ENCODE assay signal across 26 cellular contexts in genomic region chr11:1498262-1498661, GRCh38. TPM values are rescaled to one million over a fixed set of nuclear protein-coding genes. Genes with fewer than 3 reads are reported as not detected.
DNase-seq lines count a peak whose midpoint lies in the region; ATAC-seq, FAIRE-seq and TF ChIP-seq lines count a peak whose summit lies in the region.
"Had no signal": no experiment of that assay in that cellular context is flagged by ENCODE, and none has a peak within 500 bp of the region (broad histone marks: within the 10 kb centered on the region; RNA-seq: fewer than 3 reads in every experiment).

No MANE protein-coding gene starts in this region.

- no peak overlapping the region for H3K4me3 Mint-ChIP-seq in stimulated activated effector memory CD8-positive, alpha-beta T cell treated with anti-CD3 and anti-CD28 coated beads, Interleukin-12 subunit alpha, Interleukin-12 subunit beta, amount 100 ng/mL, for 72 hours
- H3K4me3 Mint-ChIP-seq: CD14-positive monocyte, GM23338, H9 had no signal

- intact Hi-C loops in lower lobe of right lung (cut with DNase I) = no loop called here

- TF ChIP-seq CTCF in lower lobe of right lung (IDR thresholded peaks at IDR 0.05) = no peak

- peaks cover 41% of the 10 kb centered on the region for H3K4me1 ChIP-seq in lower lobe of right lung
- H3K4me1 ChIP-seq: BE2C, SJCRH30 had no signal

- H3K9me3 Mint-ChIP-seq in activated naive CD4-positive, alpha-beta T cell treated with anti-CD3 and anti-CD28 coated beads, Interleukin-2, amount 50 U/mL, for 72 hours = peaks cover 5 to 6% of the 10 kb centered on the region in 2 donors
- H3K9me3 Mint-ChIP-seq in stimulated activated effector memory CD8-positive, alpha-beta T cell treated with anti-CD3 and anti-CD28 coated beads, Interleukin-12 subunit alpha, Interleukin-12 subunit beta, amount 100 ng/mL, for 72 hours = no peaks in the 10 kb centered on the region

- H3K27ac Mint-ChIP-seq in activated naive CD4-positive, alpha-beta T cell treated with anti-CD3 and anti-CD28 coated beads, Interleukin-2, amount 50 U/mL, for 72 hours = peak overlapping the region in 1 of 2 donors; percentile 39
- H3K27ac Mint-ChIP-seq in stimulated activated effector memory CD8-positive, alpha-beta T cell treated with anti-CD3 and anti-CD28 coated beads, Interleukin-12 subunit alpha, Interleukin-12 subunit beta, amount 100 ng/mL, for 72 hours = peak overlapping the region; percentile 9
- H3K27ac Mint-ChIP-seq: GM23338, H9 had no signal

- peak; percentile 8 for DNase-seq in activated naive CD4-positive, alpha-beta T cell treated with anti-CD3 and anti-CD28 coated beads, Interleukin-2, amount 50 U/mL, for 16 hours
- no peak for DNase-seq in activated naive CD4-positive, alpha-beta T cell treated with anti-CD3 and anti-CD28 coated beads, Interleukin-2, amount 50 U/mL, for 72 hours (ENCODE audit: low spot score in 2 of 2)
- DNase-seq in HTR-8/SVneo (ENCODE audit: insufficient read length, low spot score) (no peak), lower lobe of right lung (peak; percentile 23), DMS53 treated with DMSO at 0.1 percent for 48 hours (lab: John Stamatoyannopoulos, UW; ENCODE audit: unreplicated experiment) (no peak), NCI-H524 treated with DMSO at 0.1 percent for 48 hours (lab: John Stamatoyannopoulos, UW) (no peak), T-helper 1 cell (no peak)
- DNase-seq in stimulated activated effector memory CD8-positive, alpha-beta T cell treated with anti-CD3 and anti-CD28 coated beads, Interleukin-12 subunit alpha, Interleukin-12 subunit beta, amount 100 ng/mL, for 72 hours (ENCODE audit: low spot score in 2 of 2) = no peak
- DNase-seq: 8988T; ACHN; BE2C; DMS153; H9; KBM-7; NCI-H1105 treated with DMSO at 0.1 percent for 48 hours; NCI-H146; NCI-H1930; NCI-H2107; NCI-H526; NCI-H82; NK-92 treated with Interleukin-12 subunit alpha and Interleukin-12 subunit beta, amount 100 ng/mL, for 24 hours; PC-9; SJCRH30 had no signal

- peaks cover 81% of the 10 kb centered on the region for H3K4me1 Mint-ChIP-seq in stimulated activated effector memory CD8-positive, alpha-beta T cell treated with anti-CD3 and anti-CD28 coated beads, Interleukin-12 subunit alpha, Interleukin-12 subunit beta, amount 100 ng/mL, for 72 hours

- H3K9me3 ChIP-seq in lower lobe of right lung = no peaks in the 10 kb centered on the region
- H3K9me3 ChIP-seq: BE2C had no signal

- peak; percentile 59 for FAIRE-seq in HTR-8/SVneo (lab: Jason Lieb, UNC)

- H3K4me3 ChIP-seq in lower lobe of right lung = no peak overlapping the region
- H3K4me3 ChIP-seq: GM23338, PC-9, SJCRH30 had no signal

- no peaks in the 10 kb centered on the region for H3K27me3 ChIP-seq in lower lobe of right lung (ENCODE audit: low read depth)
- H3K27me3 ChIP-seq: BE2C, SJCRH30 had no signal

- peaks cover 13% of the 10 kb centered on the region for H3K36me3 ChIP-seq in lower lobe of right lung
- H3K36me3 ChIP-seq: BE2C, SJCRH30 had no signal

- no peak for ATAC-seq in activated naive CD4-positive, alpha-beta T cell treated with anti-CD3 and anti-CD28 coated beads, Interleukin-2, amount 50 U/mL, for 72 hours
- no peak for ATAC-seq in lower lobe of right lung
- ATAC-seq in stimulated activated effector memory CD8-positive, alpha-beta T cell treated with anti-CD3 and anti-CD28 coated beads, Interleukin-12 subunit alpha, Interleukin-12 subunit beta, amount 100 ng/mL, for 72 hours = no peak
- ATAC-seq: Right ventricle myocardium inferior had no signal

- H3K27ac ChIP-seq in lower lobe of right lung = no peak overlapping the region
- H3K27ac ChIP-seq: PC-9, SJCRH30 had no signal

- H3K36me3 Mint-ChIP-seq in activated naive CD4-positive, alpha-beta T cell treated with anti-CD3 and anti-CD28 coated beads, Interleukin-2, amount 50 U/mL, for 72 hours = peaks cover 9 to 16% of the 10 kb centered on the region in 2 donors
- H3K36me3 Mint-ChIP-seq in stimulated activated effector memory CD8-positive, alpha-beta T cell treated with anti-CD3 and anti-CD28 coated beads, Interleukin-12 subunit alpha, Interleukin-12 subunit beta, amount 100 ng/mL, for 72 hours = peaks cover 7% of the 10 kb centered on the region

RNA-seq across cellular contexts. Expression of gene MOB2, which starts 11.7 kb away (rescaled TPM):
- 10 to 100 TPM; 17.7 to 23.2 TPM for total RNA-seq in activated naive CD4-positive, alpha-beta T cell treated with anti-CD3 and anti-CD28 coated beads, Interleukin-2, amount 50 U/mL, for 72 hours
- total RNA-seq in lower lobe of right lung = 50.4 TPM

Comparison
In these comparisons a context has a peak if more than half of its experiments do, and no peak if none do; other contexts are left out.
1. DNase-seq: peak in activated naive CD4-positive, alpha-beta T cell treated with anti-CD3 and anti-CD28 coated beads, Interleukin-2, amount 50 U/mL, for 16 hours (single experiment) and lower lobe of right lung (single experiment); none in activated naive CD4-positive, alpha-beta T cell treated with anti-CD3 and anti-CD28 coated beads, Interleukin-2, amount 50 U/mL, for 72 hours (0 of 2), HTR-8/SVneo (single experiment), stimulated activated effector memory CD8-positive, alpha-beta T cell treated with anti-CD3 and anti-CD28 coated beads, Interleukin-12 subunit alpha, Interleukin-12 subunit beta, amount 100 ng/mL, for 72 hours (0 of 2), DMS53 treated with DMSO at 0.1 percent for 48 hours (single experiment), NCI-H524 treated with DMSO at 0.1 percent for 48 hours (single experiment) and T-helper 1 cell (0 of 5).